In the genomic region with DNA sequence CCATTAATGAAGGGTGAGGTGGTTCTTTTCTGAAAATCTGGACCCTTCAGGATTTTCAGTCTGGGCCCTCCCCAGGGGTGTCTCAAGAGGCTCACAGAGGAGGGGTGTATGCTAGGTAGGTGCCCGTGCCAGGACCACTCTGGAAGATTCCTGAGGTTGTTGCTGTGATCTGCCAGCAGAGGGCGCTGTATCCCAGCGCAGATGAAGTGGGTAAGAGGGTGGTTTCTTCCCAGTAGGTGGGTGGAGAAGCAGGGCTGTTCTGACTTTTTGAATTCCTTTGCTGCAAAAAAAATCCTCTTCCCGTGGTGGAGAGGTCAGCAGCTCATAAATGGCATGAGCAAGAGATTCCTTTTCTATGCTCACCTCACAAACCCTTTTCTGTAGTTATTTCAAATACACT, we compare ENCODE assay signal across 8 cellular contexts. TPM values are rescaled to one million over a fixed set of nuclear protein-coding genes. Genes with fewer than 3 reads are reported as not detected.
DNase-seq lines count a peak whose midpoint lies in the region; ATAC-seq, FAIRE-seq and TF ChIP-seq lines count a peak whose summit lies in the region.

No MANE protein-coding gene starts in this region.

- no peaks in the 10 kb centered on the region for H3K9me3 ChIP-seq in DND-41 (ENCODE audit: insufficient read depth, low read length, severe bottlenecking)
- H3K9me3 ChIP-seq in GM12878 (replicated peaks; ENCODE audit: control insufficient read depth, insufficient read depth, low read length), result no peaks in the 10 kb centered on the region

- SMC1A ChIA-PET in GM12878 (lab: Charles Lee; ENCODE audit: uncharacterized antibody, unreplicated experiment), result no interaction called here

- H3K9ac ChIP-seq in DND-41 (ENCODE audit: low read depth, low read length) (no peak overlapping the region), GM12878 (ENCODE audit: control insufficient read depth, insufficient read depth, low read length) (no peak overlapping the region)

- H3K4me3 ChIP-seq in DND-41 (ENCODE audit: low read depth in 1 of 2, low read length in 2 of 2), result no peak overlapping the region
- H3K4me3 ChIP-seq in GM12878, result no peak overlapping the region

- CTCF ChIA-PET in GM12878 (lab: Yijun Ruan, JAX), result interaction anchor here (1.3 kb wide), 2 partner anchors 10 to 156 kb away, joined by 3 to 4 read pairs; no protein-coding TSS in a partner anchor

- H3K36me3 ChIP-seq in DND-41 (ENCODE audit: insufficient read depth, low read length), result no peaks in the 10 kb centered on the region
- no peaks in the 10 kb centered on the region for H3K36me3 ChIP-seq in GM12878 (ENCODE audit: control insufficient read depth in 2 of 2, insufficient read depth in 2 of 2, low read length in 1 of 2)

- no peaks in the 10 kb centered on the region for H3K27me3 ChIP-seq in DND-41 (ENCODE audit: insufficient read depth, low read length, poor library complexity)
- no peaks in the 10 kb centered on the region for H3K27me3 ChIP-seq in GM12878 (replicated peaks in 1 of 2; ENCODE audit: control insufficient read depth in 2 of 2, insufficient read depth in 2 of 2, low read length in 1 of 2)

- in situ Hi-C loops in GM12878 (cut with MboI), result no loop called here

- H3K27ac ChIP-seq in DND-41 (ENCODE audit: low read length), result no peak overlapping the region
- no peak overlapping the region for H3K27ac ChIP-seq in GM12878 (ENCODE audit: control insufficient read depth, insufficient read depth)

- H3K4me2 ChIP-seq in DND-41 (ENCODE audit: insufficient read depth, low read length), result no peak overlapping the region
- H3K4me2 ChIP-seq in GM12878 (ENCODE audit: control insufficient read depth, insufficient read depth), result no peak overlapping the region

- RAD21 ChIA-PET in GM12878 (lab: Charles Lee; ENCODE audit: unreplicated experiment), result no interaction called here

- peak; percentile 62 for TF ChIP-seq RAD21 in GM12878 (IDR thresholded peaks at IDR 0.05; ENCODE audit: insufficient read depth, low read depth, low read length)

- H3K79me2 ChIP-seq in DND-41 (ENCODE audit: insufficient read depth, low read length), result no peaks in the 10 kb centered on the region
- no peaks in the 10 kb centered on the region for H3K79me2 ChIP-seq in GM12878 (ENCODE audit: control insufficient read depth, insufficient read depth, low read length)

- TF ChIP-seq EP300 in GM12878 (IDR thresholded peaks at IDR 0.05; ENCODE audit: borderline replicate concordance in 1 of 2, control insufficient read depth in 1 of 2, low read depth in 2 of 2, low read length in 2 of 2), result no peak

- intact Hi-C loops in GM12878 (cut with micrococcal nuclease; ENCODE audit: unreplicated experiment), result loop anchor here (2.0 kb wide), 1 partner anchor 590 kb away; no protein-coding TSS in a partner anchor

- H4K20me1 ChIP-seq in DND-41 (ENCODE audit: insufficient read depth, low read length) (no peaks in the 10 kb centered on the region), GM12878 (ENCODE audit: control insufficient read depth, insufficient read depth) (no peaks in the 10 kb centered on the region)

- DNase-seq in DND-41 (peak; percentile 16), HTR-8/SVneo (ENCODE audit: insufficient read length, low spot score) (peak; percentile 36), SW480 (ENCODE audit: low spot score) (peak; percentile 9), GM12878 (ENCODE audit: low read depth, low spot score) (no peak), islet precursor cell (peak; percentile 63)
- peak in 2 of 3 donors; percentile 13 to 21 for DNase-seq in stimulated activated CD4-positive, alpha-beta T cell treated with anti-CD3 and anti-CD28 coated beads, TNF-alpha, amount 100 ng/mL, for 1 hour (ENCODE audit: low read depth in 3 of 3, low spot score in 1 of 3)

- H3K4me1 ChIP-seq in DND-41 (ENCODE audit: insufficient read depth, low read length) (no peaks in the 10 kb centered on the region), GM12878 (ENCODE audit: control insufficient read depth, insufficient read depth, low read length) (no peaks in the 10 kb centered on the region)

- no peak for FAIRE-seq in HTR-8/SVneo (lab: Jason Lieb, UNC)
- peak; percentile 66 for FAIRE-seq in GM12878 (lab: Jason Lieb, UNC)

- TF ChIP-seq CTCF in DND-41 (IDR thresholded peaks at IDR 0.05; ENCODE audit: borderline replicate concordance, extremely low read depth, low read length, poor library complexity, severe bottlenecking) (peak; percentile 65), GM12878 (IDR thresholded peaks at IDR 0.05 in 2 of 3, conservative IDR thresholded peaks at IDR 0.05 in 1 of 3; ENCODE audit: control insufficient read depth in 2 of 3, extremely low read depth in 1 of 3, insufficient read depth in 1 of 3, low read depth in 3 of 3, low read length in 3 of 3) (peak; percentile 67 to 85 (median 75))

- POLR2A ChIA-PET in GM12878 (lab: Charles Lee), result no interaction called here

- H2AFZ ChIP-seq in DND-41 (ENCODE audit: low read depth, low read length) (no peak overlapping the region), GM12878 (ENCODE audit: control insufficient read depth, low read depth, low read length) (no peak overlapping the region)

- WGBS in GM12878 (ENCODE audit: insufficient coverage, insufficient replicate concordance, low lambda C conversion rate, missing lambda C conversion rate), result 2% methylated on average over 4 of the region's 4 CpGs

- 0 out of 3 replicates have a peak, but pooled peaks have one; percentile 50 for ATAC-seq in DND-41 (ENCODE audit: insufficient read depth, low read depth)
- peak; percentile 80 for ATAC-seq in GM12878
- no peak for ATAC-seq in GM18511 (IDR thresholded peaks at IDR 0.05; ENCODE audit: unreplicated experiment)
- ATAC-seq in HG03378 (IDR thresholded peaks at IDR 0.05; ENCODE audit: unreplicated experiment), result no peak

- TF ChIP-seq POLR2A in GM12878 (IDR thresholded peaks at IDR 0.05; ENCODE audit: low read depth, low read length), result no peak

- no TSS peak for BruUV-seq in GM12878 (replicated peaks; lab: Mats Ljungman, UMichigan)

TF ChIP-seq in GM12878, 131 proteins besides CTCF, POLR2A, EP300 and RAD21:
- TF ChIP-seq SMC3 (IDR thresholded peaks at IDR 0.05; ENCODE audit: borderline replicate concordance, low read length) (peak; percentile 42; the same call in 1 of the 2 replicates), SUPT20H (IDR thresholded peaks at IDR 0.05; ENCODE audit: borderline replicate concordance, control insufficient read depth, low read depth, low read length) (no peak)
TF ChIP-seq in GM12878: peak in this region for 1.

RNA-seq across cellular contexts. Expression of gene SCML1, which starts 51.1 kb away (rescaled TPM):
- total RNA-seq in GM12878 (2013; cell fraction: nucleolus; rRNA removed), result 24.2 and 26.0 TPM in 2 replicates
- 1.1 and 1.3 TPM in 2 replicates for total RNA-seq in GM12878 (2014; rRNA removed)
- 1.6 TPM in 2 replicates for total RNA-seq in GM12878 (2014; rRNA removed; fragmentation: Illumina TruSeq; extraction: Trizol)
- 0.62 and 1.1 TPM in 2 replicates for total RNA-seq in GM12878 (2021)
- 0.49 TPM for polyA plus RNA-seq in GM12878 (2011; ENCODE audit: low read depth)
- polyA plus RNA-seq in GM12878 (2011; rRNA removed), result 48.3 and 73.9 TPM in 2 replicates
- 21.6 and 22.3 TPM in 2 replicates for polyA plus RNA-seq in GM12878 (2011; cell fraction: cytosol; rRNA removed)
- polyA plus RNA-seq in GM12878 (2011; cell fraction: nucleus; rRNA removed), result 49.1 and 62.3 TPM in 2 replicates
- 0.87 and 1.5 TPM in 2 replicates for polyA plus RNA-seq in GM12878 (2012)
- 2.0 and 2.4 TPM in 2 replicates for polyA plus RNA-seq in GM12878 (2014; fragmentation: Illumina TruSeq; extraction: Trizol)
- polyA plus RNA-seq in GM12878 (2014; fragmentation: Nextera tagmentation; extraction: Ambion mirVana), result 1 to 10 TPM; 1.6 to 3.0 TPM
- polyA plus RNA-seq in GM12878 (2014; rRNA removed), result 2.0 and 2.1 TPM in 2 replicates
- 1 to 10 TPM in 1 of 2 experiments, under 1 TPM in 1; 0.91 to 1.5 TPM for polyA plus RNA-seq in GM12878 (2016; fragmentation: Nextera tagmentation; extraction: Ambion mirVana)
- polyA minus RNA-seq in GM12878 (2011; rRNA and poly(A)+ RNA removed), result 19.6 TPM in 2 replicates
- 4.4 and 7.5 TPM in 2 replicates for polyA minus RNA-seq in GM12878 (2011; cell fraction: cytosol; rRNA and poly(A)+ RNA removed)
- 13.5 and 16.7 TPM in 2 replicates for polyA minus RNA-seq in GM12878 (2011; cell fraction: nucleus; rRNA and poly(A)+ RNA removed)

Comparison
In these comparisons a context has a peak if more than half of its experiments do, and no peak if none do; other contexts are left out.
1. ATAC-seq: peak in DND-41 (single experiment) and GM12878 (single experiment); none in GM18511 (single experiment) and HG03378 (single experiment).